Comparison of ENCODE assay signal across 7 cellular contexts in genomic region chr1:53238197-53239155, GRCh38. TPM values are rescaled to one million over a fixed set of nuclear protein-coding genes. Genes with fewer than 3 reads are reported as not detected.
DNase-seq lines count a peak whose midpoint lies in the region; ATAC-seq, FAIRE-seq and TF ChIP-seq lines count a peak whose summit lies in the region.

Gene MAGOH (minus strand): TSS chr1:53238518. CDS start chr1:53238448, 70 bp downstream.

- in situ Hi-C loops in astrocyte of the cerebellum (cut with HindIII; ENCODE audit: low sequenced_read_pairs), result no loop called here

- peak; percentile 96 for DNase-seq in GM18507 (ENCODE audit: extremely low spot score, insufficient read length, low read depth)
- DNase-seq in NCI-H2029 treated with DMSO at 0.1 percent for 48 hours (lab: John Stamatoyannopoulos, UW), result peak; percentile 89
- DNase-seq in T-helper 9 cell, result peak; percentile 92
- DNase-seq in astrocyte of the cerebellum (ENCODE audit: low read depth), result peak; percentile 83
- peak; percentile 95 for DNase-seq in hepatic stellate cell (ENCODE audit: low spot score)
- peak; percentile 90 for DNase-seq in renal cortical epithelial cell (ENCODE audit: low read depth)

- H3K4me3 ChIP-seq in astrocyte of the cerebellum (ENCODE audit: low read depth, low read length), result peak within 1 kb of the TSS; percentile 89

- FAIRE-seq in GM18507 (lab: Jason Lieb, UNC), result peak; percentile 98

- no peak for TF ChIP-seq CTCF in astrocyte of the cerebellum (IDR thresholded peaks at IDR 0.05; ENCODE audit: low read depth, low read length, missing control alignments)

- peak; percentile 99 for ATAC-seq in HG02981 (IDR thresholded peaks at IDR 0.05; ENCODE audit: unreplicated experiment)

RNA-seq across cellular contexts. Expression of gene MAGOH, which starts in this region (rescaled TPM):
- total RNA-seq in renal cortical epithelial cell, result 32.6 and 40.6 TPM in 2 replicates

Comparison
In these comparisons a context has a peak if more than half of its experiments do, and no peak if none do; other contexts are left out.
1. Peak in every context shown above with its lines: DNase-seq, ATAC-seq and H3K4me3 ChIP-seq.